ENCODE assay signal across 1 cellular context in genomic region chr4:64721106-64721505, GRCh38.
TF ChIP-seq lines count a peak whose summit lies in the region.

No MANE protein-coding gene starts in this region.

TF ChIP-seq in H1, 55 proteins besides CTCF, POLR2A, EP300 and RAD21:
- TF ChIP-seq ATF2 (IDR thresholded peaks at IDR 0.05; ENCODE audit: low read length) (no peak), BACH1 (IDR thresholded peaks at IDR 0.05; ENCODE audit: low read length) (no peak), BRCA1 (IDR thresholded peaks at IDR 0.05; ENCODE audit: low read depth, low read length) (no peak), PHF8 (conservative IDR thresholded peaks at IDR 0.05; ENCODE audit: low read depth, low read length) (no peak), SIX5 (IDR thresholded peaks at IDR 0.05; ENCODE audit: low read depth, low read length) (no peak), ATF3 (IDR thresholded peaks at IDR 0.05; ENCODE audit: insufficient read depth, low read depth, low read length) (no peak), RNF2 (IDR thresholded peaks at IDR 0.05; ENCODE audit: borderline replicate concordance, low read depth, low read length, missing control alignments, poor library complexity, severe bottlenecking) (no peak), CTBP2 (IDR thresholded peaks at IDR 0.05; ENCODE audit: borderline replicate concordance, insufficient read depth, insufficient read length, low read length) (no peak), ASH2L (IDR thresholded peaks at IDR 0.05; ENCODE audit: low read length) (no peak), TBP (IDR thresholded peaks at IDR 0.05; ENCODE audit: low read depth, low read length) (no peak), CBX8 (IDR thresholded peaks at IDR 0.05; ENCODE audit: borderline replicate concordance, low read depth, low read length) (no peak), NANOG (IDR thresholded peaks at IDR 0.05; ENCODE audit: insufficient read depth, low read depth, low read length, poor library complexity, severe bottlenecking) (no peak), MAFK (IDR thresholded peaks at IDR 0.05; ENCODE audit: low read depth, low read length) (no peak), CBX5 (IDR thresholded peaks at IDR 0.05; ENCODE audit: low read depth, low read length) (no peak), MAX (IDR thresholded peaks at IDR 0.05) (no peak), TEAD4 (IDR thresholded peaks at IDR 0.05; ENCODE audit: low read depth, low read length) (no peak), SIN3A (conservative IDR thresholded peaks at IDR 0.05 in 1 of 2, IDR thresholded peaks at IDR 0.05 in 1 of 2; ENCODE audit: low read depth in 1 of 2, low read length in 2 of 2) (no peak), GTF2F1 (IDR thresholded peaks at IDR 0.05; ENCODE audit: borderline replicate concordance, low read depth, low read length) (no peak), SP4 (IDR thresholded peaks at IDR 0.05; ENCODE audit: low read length) (no peak), BCL11A (IDR thresholded peaks at IDR 0.05; ENCODE audit: low read depth in 2 of 2, low read length in 2 of 2) (no peak)
